In the genomic region with DNA sequence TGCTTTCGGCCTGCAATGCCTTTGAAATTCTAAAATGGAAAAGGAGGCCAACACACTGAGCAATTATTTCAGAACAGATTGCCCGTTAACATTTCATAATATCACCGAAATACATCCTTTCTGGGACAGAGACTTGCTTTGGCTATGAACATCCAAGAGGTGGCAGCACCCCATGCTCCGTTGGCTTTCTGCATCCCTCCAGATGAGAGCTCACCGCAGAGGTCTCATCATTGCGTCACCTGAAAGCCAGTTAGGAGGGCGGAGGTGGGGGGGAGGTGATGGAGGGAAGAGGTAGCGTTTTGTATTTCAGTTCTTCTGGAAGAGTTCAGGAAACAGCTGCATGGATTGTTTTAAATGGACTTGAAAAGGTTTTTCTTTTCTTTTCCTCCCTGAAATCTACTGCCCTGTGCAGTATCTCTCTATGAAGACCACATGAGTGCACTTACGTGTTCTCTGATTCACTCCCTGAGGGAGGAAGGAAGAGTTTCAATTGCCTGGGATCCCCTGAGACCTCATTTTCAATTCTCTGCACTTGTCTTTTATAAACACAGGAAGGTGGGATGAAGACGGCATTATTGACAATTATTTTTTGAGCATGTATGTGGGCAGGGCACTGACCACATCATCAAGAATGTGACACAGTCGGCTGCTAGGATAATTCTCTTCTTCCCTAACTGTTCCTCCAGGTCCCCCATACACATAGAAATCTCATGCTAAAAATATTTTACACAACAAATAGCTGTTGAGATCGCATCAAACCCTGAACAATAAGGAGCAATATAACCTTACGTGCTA, we compare ENCODE assay signal across 8 cellular contexts.
DNase-seq lines count a peak whose midpoint lies in the region; ATAC-seq and TF ChIP-seq lines count a peak whose summit lies in the region.

No MANE protein-coding gene starts in this region.

- H3K4me1 Mint-ChIP-seq in stimulated activated memory B cell treated with anti-CD40 and anti-IgM and Interleukin-4, amounts not matched to agents 10 μg/mL and 1 μg/mL and 100 μg/mL, for 72 hours: peaks cover 5% of the 10 kb centered on the region

- no peak overlapping the region for H3K4me3 ChIP-seq in epithelial cell of esophagus (ENCODE audit: low read length)

- DNase-seq in DMS53 treated with DMSO at 0.1 percent for 48 hours (lab: John Stamatoyannopoulos, UW; ENCODE audit: unreplicated experiment) (peak; percentile 80), HUDEP-2 (lab: John Stamatoyannopoulos, UW; ENCODE audit: unreplicated experiment in 76 of 76) (peak in 70 of 76 experiments; percentile 5 to 84 (median 55)), NOMO-1 treated with dmso at 0.1 percent for 144 hours (lab: John Stamatoyannopoulos, UW; ENCODE audit: unreplicated experiment) (peak; percentile 88), epithelial cell of esophagus (ENCODE audit: low read depth) (peak; percentile 90), myocyte (ENCODE audit: low read depth) (peak; percentile 91)
- DNase-seq in activated CD8-positive, alpha-beta memory T cell treated with anti-CD3 and anti-CD28 coated beads, Interleukin-2, amount 50 U/mL, for 1 hour (ENCODE audit: extremely low read depth): peak; percentile 19

- H3K27me3 Mint-ChIP-seq in stimulated activated memory B cell treated with anti-CD40 and anti-IgM and Interleukin-4, amounts not matched to agents 10 μg/mL and 1 μg/mL and 100 μg/mL, for 72 hours: no peaks in the 10 kb centered on the region

- H3K27ac Mint-ChIP-seq in stimulated activated memory B cell treated with anti-CD40 and anti-IgM and Interleukin-4, amounts not matched to agents 10 μg/mL and 1 μg/mL and 100 μg/mL, for 72 hours: no peak overlapping the region

- TF ChIP-seq CTCF in epithelial cell of esophagus (IDR thresholded peaks at IDR 0.05; ENCODE audit: insufficient read depth, low read depth, low read length, missing control alignments): peak; percentile 92

- H3K36me3 Mint-ChIP-seq in stimulated activated memory B cell treated with anti-CD40 and anti-IgM and Interleukin-4, amounts not matched to agents 10 μg/mL and 1 μg/mL and 100 μg/mL, for 72 hours: no peaks in the 10 kb centered on the region

- no peaks in the 10 kb centered on the region for H3K9me3 Mint-ChIP-seq in stimulated activated memory B cell treated with anti-CD40 and anti-IgM and Interleukin-4, amounts not matched to agents 10 μg/mL and 1 μg/mL and 100 μg/mL, for 72 hours

- peak; percentile 98 for ATAC-seq in GM21529 (IDR thresholded peaks at IDR 0.05; ENCODE audit: unreplicated experiment)
- peak; percentile 86 for ATAC-seq in stimulated activated memory B cell treated with anti-CD40 and anti-IgM and Interleukin-4, amounts not matched to agents 10 μg/mL and 1 μg/mL and 100 μg/mL, for 72 hours

- H3K4me3 Mint-ChIP-seq in stimulated activated memory B cell treated with anti-CD40 and anti-IgM and Interleukin-4, amounts not matched to agents 10 μg/mL and 1 μg/mL and 100 μg/mL, for 72 hours: no peak overlapping the region

Comparison
In these comparisons a context has a peak if more than half of its experiments do, and no peak if none do; other contexts are left out.
1. DNase-seq: peak in every context shown above with its lines; median percentile 91 in myocyte; 90 in epithelial cell of esophagus; 88 in NOMO-1 treated with dmso at 0.1 percent for 144 hours; 80 in DMS53 treated with DMSO at 0.1 percent for 48 hours; 55 in HUDEP-2; 19 in activated CD8-positive, alpha-beta memory T cell treated with anti-CD3 and anti-CD28 coated beads, Interleukin-2, amount 50 U/mL, for 1 hour.